8 cellular contexts compared by ENCODE assay signal in the genomic region with DNA sequence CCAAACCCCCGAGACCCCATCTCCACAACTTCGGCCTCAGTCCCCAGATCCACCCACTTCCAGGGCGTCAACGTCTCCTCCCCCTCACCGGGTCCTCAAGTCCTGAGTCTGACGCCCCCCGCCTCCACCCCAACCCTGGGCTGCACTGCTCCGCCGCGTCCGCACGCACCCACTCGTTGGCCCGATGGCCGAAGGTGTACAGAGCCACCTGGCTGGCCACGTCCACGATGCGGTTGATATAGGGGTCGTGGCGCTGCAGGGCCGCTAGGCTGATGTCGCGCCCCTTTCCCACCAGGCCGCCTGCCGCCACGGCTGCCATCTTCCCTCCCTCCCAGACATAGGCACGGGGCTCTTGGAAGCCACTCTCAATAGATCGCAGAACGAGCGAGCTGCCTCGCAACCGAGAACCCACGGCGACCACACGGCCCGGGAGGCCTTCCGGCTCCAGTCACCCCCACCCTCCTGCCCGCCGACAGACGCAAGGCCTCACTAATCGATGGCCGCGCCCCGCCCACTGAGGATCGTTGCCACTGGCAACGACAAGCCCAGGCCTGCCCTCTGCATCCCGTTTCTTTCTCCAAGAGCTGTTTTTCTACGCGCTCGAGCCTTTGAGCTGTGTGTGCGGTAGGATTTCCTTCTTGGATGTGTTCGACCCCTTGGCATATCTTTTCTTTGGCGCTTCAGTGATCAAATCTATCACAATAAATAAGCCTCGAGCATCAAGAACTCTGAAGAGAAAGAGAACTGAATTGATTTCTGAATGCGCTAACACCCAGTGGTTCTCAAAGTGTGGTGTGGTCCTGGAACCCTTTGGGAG. TPM values are rescaled to one million over a fixed set of nuclear protein-coding genes. Genes with fewer than 3 reads are reported as not detected.
DNase-seq lines count a peak whose midpoint lies in the region; ATAC-seq and TF ChIP-seq lines count a peak whose summit lies in the region.

A gene (minus strand): TSS at position 345 of the 817 bp plus-strand sequence. CDS start 26 bp downstream, at position 319.

- intact Hi-C loops in adrenal gland (cut with DNase I) (no loop called here), heart left ventricle (cut with DNase I) (no loop called here)

- H3K4me1 Mint-ChIP-seq in type B pancreatic cell (ENCODE audit: unreplicated experiment): peaks cover under 1% of the 10 kb centered on the region

- H3K27me3 ChIP-seq in adrenal gland (no peaks in the 10 kb centered on the region), heart left ventricle (no peaks in the 10 kb centered on the region)

- DNase-seq in NCI-H1436 treated with DMSO at 0.1 percent for 48 hours (lab: John Stamatoyannopoulos, UW) (peak; percentile 64), T-helper 1 cell (peak; percentile 79 to 97 (median 89)), adrenal gland (peak; percentile 97 to 99 (median 98)), heart left ventricle (peak; percentile 95 to 97 (median 97)), pons (ENCODE audit: low spot score) (peak; percentile 94), type B pancreatic cell (ENCODE audit: extremely low spot score, unreplicated experiment) (peak; percentile 96)

- peak in 1 of 2 donors; percentile 91 for TF ChIP-seq POLR2A in adrenal gland (IDR thresholded peaks at IDR 0.05)
- TF ChIP-seq POLR2A in heart left ventricle (IDR thresholded peaks at IDR 0.05): peak in 1 of 2 donors; percentile 58

- peak within 1 kb of the TSS; percentile 100 for H3K4me3 Mint-ChIP-seq in type B pancreatic cell

- ATAC-seq in HG02798 (IDR thresholded peaks at IDR 0.05; ENCODE audit: poor library complexity, unreplicated experiment) (peak; percentile 98), heart left ventricle (peak; percentile 95 to 99 (median 98))

- H3K4me1 ChIP-seq in adrenal gland (replicated peaks in 1 of 2) (peaks cover 35 to 49% of the 10 kb centered on the region in 2 donors), heart left ventricle (peaks cover 0 to 58% (median 31%) of the 10 kb centered on the region in 12 donors)

- H3K27ac ChIP-seq in adrenal gland (peak within 1 kb of the TSS; percentile 58 to 95 (median 88)), heart left ventricle (peak within 1 kb of the TSS; percentile 63 to 94 (median 90))

- 3 to 8% (median 3%) methylated on average over 20 to 55 of the region's 55 CpGs for whole genome bisulfite sequencing in adrenal gland, 4 donors
- 6 to 10% (median 8%) methylated on average over 32 to 55 of the region's 55 CpGs for WGBS in heart left ventricle, 4 donors

- H3K9me3 Mint-ChIP-seq in type B pancreatic cell: no peaks in the 10 kb centered on the region

- peak within 1 kb of the TSS; percentile 98 for H3K27ac Mint-ChIP-seq in type B pancreatic cell

- H3K9me3 ChIP-seq in adrenal gland (replicated peaks in 1 of 3) (no peaks in the 10 kb centered on the region), heart left ventricle (no peaks in the 10 kb centered on the region)

- H3K27me3 Mint-ChIP-seq in type B pancreatic cell: no peaks in the 10 kb centered on the region

- H3K36me3 ChIP-seq in adrenal gland (replicated peaks in 1 of 2) (no peaks in the 10 kb centered on the region), heart left ventricle (peaks cover 0 to 4% (median 0%) of the 10 kb centered on the region in 9 donors)

- peaks cover 3% of the 10 kb centered on the region for H3K36me3 Mint-ChIP-seq in type B pancreatic cell

- TF ChIP-seq CTCF in GM12875 (IDR thresholded peaks at IDR 0.05; ENCODE audit: borderline replicate concordance, insufficient read depth, low read depth, low read length): no peak
- peak in 2 of 6 experiments; percentile 12 to 43 for TF ChIP-seq CTCF in adrenal gland (IDR thresholded peaks at IDR 0.05)
- TF ChIP-seq CTCF in heart left ventricle (IDR thresholded peaks at IDR 0.05): peak in 1 of 12 donors; percentile 10
- TF ChIP-seq CTCF in type B pancreatic cell (conservative IDR thresholded peaks at IDR 0.05): peak; percentile 57

- H3K4me3 ChIP-seq in GM12875 (ENCODE audit: low read depth, low read length): peak within 1 kb of the TSS; percentile 90
- peak within 1 kb of the TSS; percentile 63 to 96 (median 81) for H3K4me3 ChIP-seq in adrenal gland
- peak within 1 kb of the TSS; percentile 64 to 95 (median 88) for H3K4me3 ChIP-seq in heart left ventricle

RNA-seq across cellular contexts. Expression of the gene that starts here (rescaled TPM):
- total RNA-seq in adrenal gland (10 to 100 TPM; 12.4 to 47.9 (median 37.5) TPM), heart left ventricle (1 to 10 TPM; 1.4 to 5.4 (median 2.4) TPM), type B pancreatic cell (ENCODE audit: low replicate concordance) (22.3 and 29.8 TPM in 2 replicates)
- polyA plus RNA-seq in adrenal gland (10 to 100 TPM; 12.4 to 29.0 (median 13.3) TPM), heart left ventricle (1 to 10 TPM; 1.3 to 5.7 TPM)

Comparison
In these comparisons a context has a peak if more than half of its experiments do, and no peak if none do; other contexts are left out.
1. Peak in every context shown above with its lines: DNase-seq, ATAC-seq, H3K4me3 ChIP-seq and H3K27ac ChIP-seq.